ENCODE assay signal across 8 cellular contexts in the genomic region with DNA sequence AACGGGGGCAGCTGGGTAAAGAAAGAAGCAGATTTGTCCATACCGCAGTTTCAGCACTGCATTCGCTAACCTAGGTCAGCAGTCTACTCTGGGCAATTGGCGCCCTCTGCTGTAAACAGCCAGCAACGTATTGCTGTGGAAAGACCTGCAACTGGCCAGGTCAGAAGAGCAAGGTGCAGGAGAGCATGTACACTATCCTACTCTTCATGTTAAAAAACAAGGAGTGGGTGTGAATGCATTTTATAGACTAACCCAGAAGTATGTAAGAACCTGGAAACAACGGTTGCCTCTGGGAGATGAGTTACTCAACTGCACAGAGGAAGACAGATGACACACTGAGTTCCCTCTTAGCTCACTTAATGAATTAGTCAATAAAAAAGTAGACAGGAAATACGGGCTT. TPM values are rescaled to one million over a fixed set of nuclear protein-coding genes. Genes with fewer than 3 reads are reported as not detected.
DNase-seq lines count a peak whose midpoint lies in the region; ATAC-seq and TF ChIP-seq lines count a peak whose summit lies in the region.

No MANE protein-coding gene starts in this region.

- H3K36me3 Mint-ChIP-seq in activated CD4-positive, alpha-beta T cell treated with anti-CD3 and anti-CD28 coated beads, Interleukin-2, amount 10 ng/mL, durations not matched to agents 7 days and 5 days (ENCODE audit: low read depth), result peaks cover 44% of the 10 kb centered on the region

- H3K4me3 Mint-ChIP-seq in activated CD4-positive, alpha-beta T cell treated with anti-CD3 and anti-CD28 coated beads, Interleukin-2, amount 10 ng/mL, durations not matched to agents 7 days and 5 days, result no peak overlapping the region

- ATAC-seq in GM18870 (IDR thresholded peaks at IDR 0.05; ENCODE audit: unreplicated experiment) (peak; percentile 95), HG03108 (IDR thresholded peaks at IDR 0.05; ENCODE audit: unreplicated experiment) (peak; percentile 96), lung (ENCODE audit: insufficient read depth, low FRiP score) (peak; percentile 83)

- no peaks in the 10 kb centered on the region for H3K27me3 ChIP-seq in lung (ENCODE audit: control insufficient read depth, insufficient read depth)

- no peak overlapping the region for H3K27ac ChIP-seq in lung (ENCODE audit: low read depth in 1 of 2, low read length in 1 of 2)

- no peak overlapping the region for H3K27ac Mint-ChIP-seq in activated CD4-positive, alpha-beta T cell treated with anti-CD3 and anti-CD28 coated beads, Interleukin-2, amount 10 ng/mL, durations not matched to agents 7 days and 5 days

- CTCF ChIA-PET in activated CD4-positive, alpha-beta T cell treated with anti-CD3 and anti-CD28 coated beads, Interleukin-2, amount 10 ng/mL, durations not matched to agents 7 days and 5 days (lab: Charles Lee), result interaction anchor here (0.6 to 5.7 kb wide), 15 partner anchors 10 to 160 kb away, joined by 3 to 58 read pairs (median 4); a partner anchor contains a TSS

- H3K4me3 ChIP-seq in lung, result no peak overlapping the region

- 12 to 13% methylated on average over 7 of the region's 7 CpGs for WGBS in lung, 2 donors

- TF ChIP-seq CTCF in lung (IDR thresholded peaks at IDR 0.05; ENCODE audit: control extremely low read depth, extremely low read depth), result peak; percentile 61

- POLR2A ChIA-PET in activated CD4-positive, alpha-beta T cell treated with anti-CD3 and anti-CD28 coated beads, Interleukin-2, amount 10 ng/mL, durations not matched to agents 7 days and 5 days (lab: Charles Lee), result interaction anchor here (1.0 kb wide), 1 partner anchor 93 kb away, joined by 3 read pairs; no protein-coding TSS in a partner anchor

- H3K36me3 ChIP-seq in lung (ENCODE audit: control insufficient read depth in 2 of 2, insufficient read depth in 2 of 2, low read length in 2 of 2), result peaks cover 7% of the 10 kb centered on the region in 2 donors

- peaks cover 4 to 8% of the 10 kb centered on the region in 2 donors for H3K4me1 ChIP-seq in lung (ENCODE audit: control insufficient read depth in 2 of 2, insufficient read depth in 2 of 2, low read length in 2 of 2)

- H3K4me1 Mint-ChIP-seq in activated CD4-positive, alpha-beta T cell treated with anti-CD3 and anti-CD28 coated beads, Interleukin-2, amount 10 ng/mL, durations not matched to agents 7 days and 5 days, result peaks cover 45% of the 10 kb centered on the region

- H3K9me3 ChIP-seq in lung (ENCODE audit: control insufficient read depth in 2 of 2, insufficient read depth in 1 of 2, low read length in 1 of 2), result no peaks in the 10 kb centered on the region

- H3K9me3 Mint-ChIP-seq in activated CD4-positive, alpha-beta T cell treated with anti-CD3 and anti-CD28 coated beads, Interleukin-2, amount 10 ng/mL, durations not matched to agents 7 days and 5 days, result no peaks in the 10 kb centered on the region

- H3K27me3 Mint-ChIP-seq in activated CD4-positive, alpha-beta T cell treated with anti-CD3 and anti-CD28 coated beads, Interleukin-2, amount 10 ng/mL, durations not matched to agents 7 days and 5 days, result no peaks in the 10 kb centered on the region

- peak; percentile 41 to 56 for DNase-seq in AML-193 (lab: John Stamatoyannopoulos, UW)
- DNase-seq in NCI-H345 treated with DMSO at 0.1 percent for 48 hours (lab: John Stamatoyannopoulos, UW; ENCODE audit: unreplicated experiment), result peak; percentile 47
- peak; percentile 86 for DNase-seq in activated CD4-positive, alpha-beta T cell treated with anti-CD3 and anti-CD28 coated beads, Interleukin-2, amount 10 ng/mL, durations not matched to agents 7 days and 5 days
- DNase-seq in dedifferentiated amniotic fluid mesenchymal stem cell (ENCODE audit: extremely low spot score), result peak; percentile 55
- DNase-seq in lung (ENCODE audit: low spot score), result peak; percentile 72
- peak; percentile 17 for DNase-seq in stimulated activated CD8-positive, alpha-beta memory T cell treated with anti-CD3 and anti-CD28 coated beads, Interleukin-15, amount 100 ng/mL, for 24 hours (ENCODE audit: low read depth)

RNA-seq across cellular contexts. Expression of a gene that starts 6.2 kb away (rescaled TPM):
- total RNA-seq in activated CD4-positive, alpha-beta T cell treated with anti-CD3 and anti-CD28 coated beads, Interleukin-2, amount 10 ng/mL, durations not matched to agents 7 days and 5 days, result 10 to 100 TPM; 70.3 to 71.7 TPM
- 10 to 100 TPM; 45.8 to 74.5 TPM for total RNA-seq in lung
- polyA plus RNA-seq in lung, result 10 to 100 TPM; 54.8 to 75.7 TPM

RNA-seq across cellular contexts. Expression of a gene that starts 44.2 kb away (rescaled TPM):
- total RNA-seq in activated CD4-positive, alpha-beta T cell treated with anti-CD3 and anti-CD28 coated beads, Interleukin-2, amount 10 ng/mL, durations not matched to agents 7 days and 5 days, result 10 to 100 TPM; 11.4 to 11.6 TPM
- total RNA-seq in lung, result 10 to 100 TPM; 18.9 to 38.4 TPM
- 1 to 10 TPM; 5.0 to 6.8 TPM for polyA plus RNA-seq in lung

RNA-seq across cellular contexts. Expression of a gene that starts 50.2 kb away (rescaled TPM):
- total RNA-seq in activated CD4-positive, alpha-beta T cell treated with anti-CD3 and anti-CD28 coated beads, Interleukin-2, amount 10 ng/mL, durations not matched to agents 7 days and 5 days, result 1 to 10 TPM; 4.4 to 4.8 TPM
- 1 to 10 TPM; 4.4 to 4.7 TPM for total RNA-seq in lung
- 1 to 10 TPM; 1.8 TPM for polyA plus RNA-seq in lung

Comparison
In these comparisons a context has a peak if more than half of its experiments do, and no peak if none do; other contexts are left out.
1. DNase-seq: peak in every context shown above with its lines; median percentile 86 in activated CD4-positive, alpha-beta T cell treated with anti-CD3 and anti-CD28 coated beads, Interleukin-2, amount 10 ng/mL, durations not matched to agents 7 days and 5 days; 72 in lung; 55 in dedifferentiated amniotic fluid mesenchymal stem cell; 48 in AML-193; 47 in NCI-H345 treated with DMSO at 0.1 percent for 48 hours; 17 in stimulated activated CD8-positive, alpha-beta memory T cell treated with anti-CD3 and anti-CD28 coated beads, Interleukin-15, amount 100 ng/mL, for 24 hours.